Comparison of ENCODE assay signal across 17 cellular contexts in genomic region chr4:189035091-189035490, GRCh38.
DNase-seq lines count a peak whose midpoint lies in the region; ATAC-seq and TF ChIP-seq lines count a peak whose summit lies in the region.
"Had no signal": no experiment of that assay in that cellular context is flagged by ENCODE, and none has a peak within 500 bp of the region (broad histone marks: within the 10 kb centered on the region; RNA-seq: fewer than 3 reads in every experiment).

No MANE protein-coding gene starts in this region.

- no peaks in the 10 kb centered on the region for H3K9me3 Mint-ChIP-seq in GM23338

- ATAC-seq in GM23338: no peak
- ATAC-seq: CD8-positive, alpha-beta T cell; HCT116 had no signal

- no peaks in the 10 kb centered on the region for H3K36me3 Mint-ChIP-seq in GM23338 (ENCODE audit: low read depth)
- H3K36me3 Mint-ChIP-seq: CD4-positive, CD25-positive, alpha-beta regulatory T cell; CD8-positive, alpha-beta T cell had no signal

- TF ChIP-seq CTCF in GM23338 (conservative IDR thresholded peaks at IDR 0.05; ENCODE audit: low read depth in 2 of 2) (no peak), OCI-LY1 (IDR thresholded peaks at IDR 0.05; ENCODE audit: low read length) (no peak), esophagus muscularis mucosa (IDR thresholded peaks at IDR 0.05) (no peak)

- H3K27ac ChIP-seq in GM23338 (ENCODE audit: low read depth) (no peak overlapping the region), OCI-LY1 (ENCODE audit: low read depth, low read length, poor library complexity, severe bottlenecking) (peak overlapping the region; percentile 95), esophagus muscularis mucosa (replicated peaks in 1 of 4) (no peak overlapping the region)
- H3K27ac ChIP-seq: 22Rv1, BLaER1, C4-2B had no signal

- H3K4me3 ChIP-seq in GM23338 (no peak overlapping the region), OCI-LY1 (ENCODE audit: low read depth, low read length, poor library complexity, severe bottlenecking) (no peak overlapping the region), esophagus muscularis mucosa (no peak overlapping the region)
- H3K4me3 ChIP-seq: BLaER1 had no signal

- no peaks in the 10 kb centered on the region for H3K9me2 ChIP-seq in GM23338 (ENCODE audit: insufficient read depth)
- no peaks in the 10 kb centered on the region for H3K9me2 ChIP-seq in OCI-LY1 (ENCODE audit: low read depth, low read length)

- H3K4me1 ChIP-seq in GM23338 (ENCODE audit: insufficient read depth): no peaks in the 10 kb centered on the region
- peaks cover 53% of the 10 kb centered on the region for H3K4me1 ChIP-seq in OCI-LY1 (ENCODE audit: insufficient read depth, low read length, severe bottlenecking)
- H3K4me1 ChIP-seq in esophagus muscularis mucosa: no peaks in the 10 kb centered on the region
- H3K4me1 ChIP-seq: Caco-2 had no signal

- 86% methylated on average over 12 of the region's 14 CpGs for WGBS in esophagus muscularis mucosa

- 0 out of 2 replicates have a peak overlapping the region, but pooled peaks have one; percentile 63 for H2AFZ ChIP-seq in GM23338
- H2AFZ ChIP-seq in OCI-LY1 (ENCODE audit: low read length): no peak overlapping the region

- no peak for TF ChIP-seq EP300 in esophagus muscularis mucosa (IDR thresholded peaks at IDR 0.05)

- DNase-seq in GM23338 (ENCODE audit: low spot score) (no peak), esophagus muscularis mucosa (ENCODE audit: extremely low spot score) (peak; percentile 78), SHP77 (lab: John Stamatoyannopoulos, UW) (no peak), NCI-H524 treated with DMSO at 0.1 percent for 48 hours (lab: John Stamatoyannopoulos, UW) (no peak)
- no peak for DNase-seq in effector CD8-positive, alpha-beta T cell (lab: John Stamatoyannopoulos, UW)
- DNase-seq: Caco-2; CD4-positive, CD25-positive, alpha-beta regulatory T cell; CD8-positive, alpha-beta T cell; DMS153; DND-41; H9 had no signal

- H3K4me3 Mint-ChIP-seq in GM23338: no peak overlapping the region
- H3K4me3 Mint-ChIP-seq: B cell; CD4-positive, CD25-positive, alpha-beta regulatory T cell; CD8-positive, alpha-beta T cell; H9 had no signal

- H3K27me3 Mint-ChIP-seq in GM23338 (ENCODE audit: insufficient read depth, low read depth, poor library complexity): peaks cover 1% of the 10 kb centered on the region
- H3K27me3 Mint-ChIP-seq: B cell; CD4-positive, CD25-positive, alpha-beta regulatory T cell had no signal

- H3K9me3 ChIP-seq in OCI-LY1 (ENCODE audit: low read length) (no peaks in the 10 kb centered on the region), esophagus muscularis mucosa (no peaks in the 10 kb centered on the region)
- H3K9me3 ChIP-seq: BLaER1, Caco-2 had no signal

- H3K27me3 ChIP-seq in GM23338 (ENCODE audit: insufficient read depth): no peaks in the 10 kb centered on the region
- no peaks in the 10 kb centered on the region for H3K27me3 ChIP-seq in OCI-LY1 (ENCODE audit: insufficient read depth, low read length)
- H3K27me3 ChIP-seq in esophagus muscularis mucosa: no peaks in the 10 kb centered on the region
- H3K27me3 ChIP-seq: BLaER1 had no signal

- intact Hi-C loops in esophagus muscularis mucosa (cut with DNase I): no loop called here

- H3K79me2 ChIP-seq in GM23338 (replicated peaks; ENCODE audit: insufficient read depth) (no peaks in the 10 kb centered on the region), OCI-LY1 (ENCODE audit: insufficient read depth, low read length) (no peaks in the 10 kb centered on the region)

- H3K27ac Mint-ChIP-seq in GM23338: peak overlapping the region; percentile 77; the same call in 1 of the 2 replicates
- H3K27ac Mint-ChIP-seq: B cell; CD4-positive, CD25-positive, alpha-beta regulatory T cell; CD8-positive, alpha-beta T cell had no signal

- H3K36me3 ChIP-seq in GM23338 (ENCODE audit: insufficient read depth) (no peaks in the 10 kb centered on the region), OCI-LY1 (ENCODE audit: insufficient read depth, low read length) (no peaks in the 10 kb centered on the region), esophagus muscularis mucosa (no peaks in the 10 kb centered on the region)
- H3K36me3 ChIP-seq: BLaER1 had no signal

- no peak overlapping the region for H3K4me2 ChIP-seq in GM23338
- no peak overlapping the region for H3K4me2 ChIP-seq in OCI-LY1 (ENCODE audit: low read length)
- H3K4me2 ChIP-seq: BLaER1 had no signal

- H3F3A ChIP-seq in GM23338 (replicated peaks; ENCODE audit: low read depth) (no peaks in the 10 kb centered on the region), OCI-LY1 (ENCODE audit: insufficient read depth, low read length) (no peaks in the 10 kb centered on the region)

- no peak for TF ChIP-seq POLR2A in esophagus muscularis mucosa (IDR thresholded peaks at IDR 0.05; ENCODE audit: low read depth)

- peaks cover 6% of the 10 kb centered on the region; the same call in 2 of the 3 replicates for H3K4me1 Mint-ChIP-seq in GM23338
- H3K4me1 Mint-ChIP-seq: B cell; CD4-positive, CD25-positive, alpha-beta regulatory T cell had no signal

- no peak overlapping the region for H3K9ac ChIP-seq in OCI-LY1 (ENCODE audit: low read length)
- H3K9ac ChIP-seq: BLaER1 had no signal

- H4K20me1 ChIP-seq in GM23338 (replicated peaks; ENCODE audit: insufficient read depth): no peaks in the 10 kb centered on the region
- no peaks in the 10 kb centered on the region for H4K20me1 ChIP-seq in OCI-LY1 (ENCODE audit: insufficient read depth, low read length)
- H4K20me1 ChIP-seq: BLaER1 had no signal

TF ChIP-seq in GM23338, 12 proteins besides CTCF, POLR2A, EP300 and RAD21:
- no peak for TF ChIP-seq ZNF462 (CRISPR knock-in tag; IDR thresholded peaks at IDR 0.05)
- TF ChIP-seq EZH2 (IDR thresholded peaks at IDR 0.05; ENCODE audit: low read depth, unreplicated experiment): no peak
- TF ChIP-seq ZNF331 (CRISPR knock-in tag; IDR thresholded peaks at IDR 0.05; ENCODE audit: low read depth): no peak
- TF ChIP-seq, protein P1, sequence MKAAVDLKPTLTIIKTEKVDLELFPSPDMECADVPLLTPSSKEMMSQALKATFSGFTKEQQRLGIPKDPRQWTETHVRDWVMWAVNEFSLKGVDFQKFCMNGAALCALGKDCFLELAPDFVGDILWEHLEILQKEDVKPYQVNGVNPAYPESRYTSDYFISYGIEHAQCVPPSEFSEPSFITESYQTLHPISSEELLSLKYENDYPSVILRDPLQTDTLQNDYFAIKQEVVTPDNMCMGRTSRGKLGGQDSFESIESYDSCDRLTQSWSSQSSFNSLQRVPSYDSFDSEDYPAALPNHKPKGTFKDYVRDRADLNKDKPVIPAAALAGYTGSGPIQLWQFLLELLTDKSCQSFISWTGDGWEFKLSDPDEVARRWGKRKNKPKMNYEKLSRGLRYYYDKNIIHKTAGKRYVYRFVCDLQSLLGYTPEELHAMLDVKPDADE (IDR thresholded peaks at IDR 0.05): no peak
